Comparison of ENCODE assay signal across 8 cellular contexts in the genomic region with DNA sequence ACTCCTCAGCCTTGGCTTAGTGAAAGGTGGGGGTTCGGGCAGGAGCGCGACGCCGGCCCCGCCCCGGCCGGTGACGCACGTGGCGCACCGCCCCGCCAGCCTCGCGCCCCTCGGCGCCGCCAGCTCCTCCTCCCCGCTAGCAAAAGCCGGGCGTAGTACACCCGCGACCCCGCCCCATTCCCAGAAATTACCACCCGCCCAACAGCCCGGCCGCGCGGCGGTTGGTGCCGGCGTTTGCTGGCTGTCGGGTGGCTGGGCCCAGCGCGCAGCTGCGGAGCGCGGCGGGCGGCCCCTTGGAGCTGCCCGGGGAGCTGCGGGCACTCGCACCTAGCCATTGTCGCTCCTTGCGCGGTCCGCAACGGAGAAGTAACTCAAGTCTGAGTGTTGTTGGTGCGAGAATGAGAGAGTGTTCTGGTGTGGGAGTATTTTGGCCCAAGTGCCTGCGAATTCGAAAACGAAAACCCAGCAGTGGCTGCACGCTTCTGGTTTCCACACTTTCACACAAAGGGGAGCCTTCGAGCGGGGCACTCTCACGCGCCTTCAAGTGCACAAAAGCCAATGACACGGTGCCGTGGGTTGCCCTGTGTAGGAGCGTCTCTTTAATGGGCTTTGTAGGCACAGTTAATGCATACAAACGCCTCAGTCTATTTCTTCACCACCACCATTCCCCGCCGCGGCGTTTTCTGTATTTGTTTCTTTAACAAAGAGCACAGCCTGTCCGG. TPM values are rescaled to one million over a fixed set of nuclear protein-coding genes. Genes with fewer than 3 reads are reported as not detected.
A peak's percentile ranks its signal among the peaks of the same experiment; 100 is the strongest.
DNase-seq lines count a peak whose midpoint lies in the region; ATAC-seq and TF ChIP-seq lines count a peak whose summit lies in the region.

No MANE protein-coding gene starts in this region.

- H3K27ac ChIP-seq in adipose tissue (ENCODE audit: low read depth, low read length), result peak overlapping the region; percentile 91
- peak overlapping the region; percentile 98 to 100 (median 100) for H3K27ac ChIP-seq in heart right ventricle
- H3K27ac ChIP-seq in upper lobe of right lung, result peak overlapping the region; percentile 99

- H3K36me3 ChIP-seq in heart right ventricle (no peaks in the 10 kb centered on the region), upper lobe of right lung (no peaks in the 10 kb centered on the region)

- H3K27me3 Mint-ChIP-seq in progenitor cell of endocrine pancreas, result no peaks in the 10 kb centered on the region

- 0 to 1% (median 0%) methylated on average over 65 to 66 of the region's 66 CpGs for WGBS in adipose tissue, 3 donors
- WGBS in heart right ventricle, 2 donors, result 0 to 1% methylated on average over 65 to 66 of the region's 66 CpGs

- peaks cover 10% of the 10 kb centered on the region for H3K4me1 Mint-ChIP-seq in progenitor cell of endocrine pancreas (ENCODE audit: low read depth)

- no peaks in the 10 kb centered on the region for H3K36me3 Mint-ChIP-seq in progenitor cell of endocrine pancreas (ENCODE audit: insufficient read depth)

- no peaks in the 10 kb centered on the region for H3K9me3 ChIP-seq in heart right ventricle
- no peaks in the 10 kb centered on the region for H3K9me3 ChIP-seq in upper lobe of right lung

- peak; percentile 67 for ATAC-seq in HG02852 (IDR thresholded peaks at IDR 0.05; ENCODE audit: unreplicated experiment)
- peak; percentile 83 to 92 (median 88) for ATAC-seq in heart right ventricle
- ATAC-seq in upper lobe of right lung, result peak; percentile 90

- H3K4me3 ChIP-seq in heart right ventricle (peak overlapping the region; percentile 79 to 100 (median 98)), upper lobe of right lung (peak overlapping the region; percentile 98)

- TF ChIP-seq CTCF in GM13977 (IDR thresholded peaks at IDR 0.05; ENCODE audit: extremely low read depth, insufficient read depth, missing control alignments) (no peak), heart right ventricle (IDR thresholded peaks at IDR 0.05) (no peak), progenitor cell of endocrine pancreas (IDR thresholded peaks at IDR 0.05; ENCODE audit: unreplicated experiment) (no peak), upper lobe of right lung (IDR thresholded peaks at IDR 0.05) (no peak)

- H3K27me3 ChIP-seq in heart right ventricle, result no peaks in the 10 kb centered on the region
- no peaks in the 10 kb centered on the region for H3K27me3 ChIP-seq in upper lobe of right lung

- intact Hi-C loops in heart right ventricle (cut with DNase I), result loop anchor here in 8 of 10 donors (2.0 to 10.0 kb wide), 11 partner anchors 73 to 146 kb away; a partner anchor contains a TSS
- intact Hi-C loops in upper lobe of right lung (cut with DNase I), result no loop called here

- peaks cover 0 to 37% (median 23%) of the 10 kb centered on the region in 9 donors for H3K4me1 ChIP-seq in heart right ventricle
- H3K4me1 ChIP-seq in upper lobe of right lung, result peaks cover 5% of the 10 kb centered on the region

- in situ Hi-C loops in GM13977 (cut with MboI; ENCODE audit: low pct_unique_long_range_greater_than_20kb, low sequenced_read_pairs, unreplicated experiment), result no loop called here

- DNase-seq in GM13977 (ENCODE audit: low spot score) (peak; percentile 92), NCI-H1436 (lab: John Stamatoyannopoulos, UW) (peak; percentile 93), SW480 (ENCODE audit: low spot score) (peak; percentile 87), heart right ventricle (peak; percentile 94 to 96), progenitor cell of endocrine pancreas (ENCODE audit: low spot score, unreplicated experiment) (peak; percentile 94), upper lobe of right lung (peak; percentile 98)

- H3K9me3 Mint-ChIP-seq in progenitor cell of endocrine pancreas (ENCODE audit: low read depth), result no peaks in the 10 kb centered on the region

- H3K27ac Mint-ChIP-seq in progenitor cell of endocrine pancreas, result peak overlapping the region; percentile 99

- H3K4me3 Mint-ChIP-seq in progenitor cell of endocrine pancreas (ENCODE audit: low read depth), result peak overlapping the region; percentile 83

RNA-seq across cellular contexts. Expression of a gene that starts 1.0 kb away (rescaled TPM):
- polyA plus RNA-seq in adipose tissue (10 to 100 TPM; 11.8 to 17.0 (median 16.8) TPM), heart right ventricle (10 to 100 TPM; 13.3 to 15.8 TPM)
- total RNA-seq in heart right ventricle (10 to 100 TPM; 31.9 to 43.5 (median 35.7) TPM), progenitor cell of endocrine pancreas (51.5 and 56.5 TPM in 2 replicates), upper lobe of right lung (48.2 TPM)

Comparison
In these comparisons a context has a peak if more than half of its experiments do, and no peak if none do; other contexts are left out.
1. Peak in every context shown above with its lines: DNase-seq, ATAC-seq, H3K4me3 ChIP-seq and H3K27ac ChIP-seq.